1 cellular context compared by ENCODE assay signal in the genomic region with DNA sequence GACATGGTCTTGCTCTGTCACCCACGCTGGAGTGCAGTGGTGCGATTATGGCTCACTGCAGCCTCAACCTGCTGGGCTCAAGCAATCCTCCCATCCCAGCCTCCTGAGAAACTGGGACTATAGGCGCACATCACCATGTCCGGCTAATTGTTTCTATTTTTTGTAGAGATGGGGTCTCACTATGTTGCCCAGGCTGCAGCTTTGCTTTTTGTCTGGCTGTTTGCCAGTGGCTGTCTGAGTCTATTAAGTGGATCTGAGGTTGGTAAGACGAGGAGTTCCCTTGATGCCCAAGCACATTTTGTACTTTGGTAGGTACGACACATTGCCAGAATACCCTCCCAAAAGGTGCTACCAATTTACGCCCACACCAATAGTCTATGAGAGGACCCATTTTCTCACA.
TF ChIP-seq lines count a peak whose summit lies in the region.

No MANE protein-coding gene starts in this region.

TF ChIP-seq in HepG2, 621 proteins besides CTCF, POLR2A, EP300 and RAD21:
- TF ChIP-seq, protein P1, sequence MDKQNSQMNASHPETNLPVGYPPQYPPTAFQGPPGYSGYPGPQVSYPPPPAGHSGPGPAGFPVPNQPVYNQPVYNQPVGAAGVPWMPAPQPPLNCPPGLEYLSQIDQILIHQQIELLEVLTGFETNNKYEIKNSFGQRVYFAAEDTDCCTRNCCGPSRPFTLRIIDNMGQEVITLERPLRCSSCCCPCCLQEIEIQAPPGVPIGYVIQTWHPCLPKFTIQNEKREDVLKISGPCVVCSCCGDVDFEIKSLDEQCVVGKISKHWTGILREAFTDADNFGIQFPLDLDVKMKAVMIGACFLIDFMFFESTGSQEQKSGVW (CRISPR knock-in tag; IDR thresholded peaks at IDR 0.05; ENCODE audit: borderline replicate concordance) = no peak
- TF ChIP-seq ZBTB44 (CRISPR knock-in tag; IDR thresholded peaks at IDR 0.05) = no peak
- TF ChIP-seq ZNF121 (CRISPR knock-in tag; IDR thresholded peaks at IDR 0.05) = 0 out of 2 replicates have a peak, but pooled peaks have one; percentile 11
TF ChIP-seq in HepG2: peak in this region for 1.
